Comparison of ENCODE assay signal across 21 cellular contexts in genomic region chr7:828793-829561, GRCh38. TPM values are rescaled to one million over a fixed set of nuclear protein-coding genes. Genes with fewer than 3 reads are reported as not detected.
DNase-seq lines count a peak whose midpoint lies in the region; ATAC-seq and TF ChIP-seq lines count a peak whose summit lies in the region.
"Had no signal": no experiment of that assay in that cellular context is flagged by ENCODE, and none has a peak within 500 bp of the region (broad histone marks: within the 10 kb centered on the region; RNA-seq: fewer than 3 reads in every experiment).

No MANE protein-coding gene starts in this region.

- H3K27ac Mint-ChIP-seq in T-helper 17 cell (peak overlapping the region; percentile 95), Calu3 (ENCODE audit: unreplicated experiment) (no peak overlapping the region)
- H3K27ac Mint-ChIP-seq in naive thymus-derived CD4-positive, alpha-beta T cell = peak overlapping the region in 6 of 9 donors; percentile 4 to 97 (median 58)
- H3K27ac Mint-ChIP-seq: activated naive CD8-positive, alpha-beta T cell treated with anti-CD3 and anti-CD28 coated beads, Interleukin-2, amount 50 U/mL, for 24 hours; activated T-helper 2 cell treated with anti-CD3 and anti-CD28 coated beads, Interferon-gamma antibody, Interleukin-2, Interleukin-4, amounts not matched to agents 10 μg/mL and 5 μg/mL and 100 μg/mL, durations not matched to agents 14 hours and 24 hours and 36 hours had no signal

- intact Hi-C loops in left cardiac atrium (cut with DNase I) = loop anchor here in 1 of 2 donors (5.0 kb wide), 1 partner anchor 43 kb away; no protein-coding TSS in a partner anchor
- intact Hi-C loops in cardiac septum (cut with DNase I) = no loop called here
- intact Hi-C loops in naive thymus-derived CD4-positive, alpha-beta T cell (cut with micrococcal nuclease) = no loop called here
- intact Hi-C loops in Calu3 (cut with micrococcal nuclease; ENCODE audit: unreplicated experiment) = no loop called here
- intact Hi-C loops in stomach (cut with DNase I; ENCODE audit: low total_unique reads) = no loop called here

- H3K4me1 Mint-ChIP-seq in T-helper 17 cell (peaks cover 38% of the 10 kb centered on the region), Calu3 (ENCODE audit: low read depth, unreplicated experiment) (peaks cover 45% of the 10 kb centered on the region)
- H3K4me1 Mint-ChIP-seq in naive thymus-derived CD4-positive, alpha-beta T cell = peaks cover 33 to 68% (median 65%) of the 10 kb centered on the region in 7 donors

- H3K4me3 Mint-ChIP-seq in T-helper 17 cell (no peak overlapping the region), Calu3 (ENCODE audit: low read depth, unreplicated experiment) (no peak overlapping the region)
- H3K4me3 Mint-ChIP-seq in naive thymus-derived CD4-positive, alpha-beta T cell = no peak overlapping the region
- H3K4me3 Mint-ChIP-seq: activated naive CD8-positive, alpha-beta T cell treated with anti-CD3 and anti-CD28 coated beads, Interleukin-2, amount 50 U/mL, for 24 hours; IgD-negative memory B cell had no signal

- H3K36me3 Mint-ChIP-seq in T-helper 17 cell (ENCODE audit: low read depth) = no peaks in the 10 kb centered on the region
- peaks cover 0 to 10% (median 6%) of the 10 kb centered on the region in 5 donors for H3K36me3 Mint-ChIP-seq in naive thymus-derived CD4-positive, alpha-beta T cell
- H3K36me3 Mint-ChIP-seq in Calu3 (ENCODE audit: insufficient read depth, unreplicated experiment) = peaks cover 36% of the 10 kb centered on the region

- POLR2A ChIA-PET in naive thymus-derived CD4-positive, alpha-beta T cell (lab: Charles Lee) = interaction anchor here (0.6 to 2.6 kb wide), 2 partner anchors 12 kb away, joined by 3 to 16 read pairs; no protein-coding TSS in a partner anchor

- H3K27ac ChIP-seq in naive thymus-derived CD4-positive, alpha-beta T cell (ENCODE audit: low read depth, low read length) = no peak overlapping the region
- H3K27ac ChIP-seq in stomach (peak overlapping the region in 2 of 5 donors; percentile 93 to 94), suprapubic skin (no peak overlapping the region)
- H3K27ac ChIP-seq: HL-60 had no signal

- TF ChIP-seq CTCF in Calu3 (IDR thresholded peaks at IDR 0.05; ENCODE audit: unreplicated experiment) (no peak), stomach (IDR thresholded peaks at IDR 0.05) (no peak), suprapubic skin (IDR thresholded peaks at IDR 0.05) (no peak)

- peaks cover 23 to 30% of the 10 kb centered on the region in 2 donors for H3K4me1 ChIP-seq in naive thymus-derived CD4-positive, alpha-beta T cell (ENCODE audit: control insufficient read depth in 2 of 2, insufficient read depth in 2 of 2, low read length in 2 of 2)
- H3K4me1 ChIP-seq in stomach (peaks cover 60 to 92% (median 73%) of the 10 kb centered on the region in 4 donors), suprapubic skin (peaks cover 78% of the 10 kb centered on the region)

- H3K27me3 Mint-ChIP-seq in T-helper 17 cell (no peaks in the 10 kb centered on the region), Calu3 (ENCODE audit: unreplicated experiment) (no peaks in the 10 kb centered on the region)
- H3K27me3 Mint-ChIP-seq in naive thymus-derived CD4-positive, alpha-beta T cell = no peaks in the 10 kb centered on the region
- H3K27me3 Mint-ChIP-seq: activated naive CD8-positive, alpha-beta T cell treated with anti-CD3 and anti-CD28 coated beads, Interleukin-2, amount 50 U/mL, for 24 hours; IgD-negative memory B cell had no signal

- no peaks in the 10 kb centered on the region for H3K27me3 ChIP-seq in naive thymus-derived CD4-positive, alpha-beta T cell (ENCODE audit: control insufficient read depth in 2 of 2, insufficient read depth in 2 of 2, low read length in 2 of 2)
- no peaks in the 10 kb centered on the region for H3K27me3 ChIP-seq in stomach
- H3K27me3 ChIP-seq in suprapubic skin = no peaks in the 10 kb centered on the region
- H3K27me3 ChIP-seq: MG63 had no signal

- H3K36me3 ChIP-seq in naive thymus-derived CD4-positive, alpha-beta T cell (ENCODE audit: control insufficient read depth in 2 of 3, insufficient read depth in 3 of 3, low read length in 3 of 3) = peaks cover 0 to 3% (median 0%) of the 10 kb centered on the region in 3 experiments
- peaks cover 0 to 11% (median 0%) of the 10 kb centered on the region in 4 donors for H3K36me3 ChIP-seq in stomach
- no peaks in the 10 kb centered on the region for H3K36me3 ChIP-seq in suprapubic skin

- H3K4me3 ChIP-seq in naive thymus-derived CD4-positive, alpha-beta T cell (ENCODE audit: low read length) = no peak overlapping the region
- H3K4me3 ChIP-seq in stomach = no peak overlapping the region
- no peak overlapping the region for H3K4me3 ChIP-seq in suprapubic skin
- H3K4me3 ChIP-seq: MG63 had no signal

- ATAC-seq in left cardiac atrium (no peak), T-helper 17 cell (no peak)
- no peak for ATAC-seq in naive thymus-derived CD4-positive, alpha-beta T cell
- ATAC-seq: activated naive CD8-positive, alpha-beta T cell treated with anti-CD3 and anti-CD28 coated beads, Interleukin-2, amount 50 U/mL, for 24 hours; left lobe of liver; stimulated activated naive CD8-positive, alpha-beta T cell treated with anti-CD3 and anti-CD28 coated beads, Interleukin-15, Interleukin-2, amounts not matched to agents 100 U/mL and 50 U/mL, for 24 hours had no signal

- CTCF ChIA-PET in naive thymus-derived CD4-positive, alpha-beta T cell (lab: Charles Lee) = interaction anchor here (1.2 kb wide), 1 partner anchor 42 kb away, joined by 3 read pairs; no protein-coding TSS in a partner anchor
- CTCF ChIA-PET in Calu3 (lab: Charles Lee) = interaction anchor here (1.0 kb wide), 1 partner anchor 16 kb away, joined by 3 read pairs; no protein-coding TSS in a partner anchor

- TF ChIP-seq POLR2A in stomach (IDR thresholded peaks at IDR 0.05) (no peak), suprapubic skin (IDR thresholded peaks at IDR 0.05) (no peak)

- BruUV-seq in Calu3 (replicated peaks; lab: Mats Ljungman, UMichigan) = no TSS peak

- H3K9me3 Mint-ChIP-seq in naive thymus-derived CD4-positive, alpha-beta T cell = no peaks in the 10 kb centered on the region
- no peaks in the 10 kb centered on the region for H3K9me3 Mint-ChIP-seq in Calu3 (ENCODE audit: low read depth, unreplicated experiment)
- H3K9me3 Mint-ChIP-seq: activated naive CD8-positive, alpha-beta T cell treated with anti-CD3 and anti-CD28 coated beads, Interleukin-2, amount 50 U/mL, for 24 hours; activated T-helper 2 cell treated with anti-CD3 and anti-CD28 coated beads, Interferon-gamma antibody, Interleukin-2, Interleukin-4, amounts not matched to agents 10 μg/mL and 5 μg/mL and 100 μg/mL, durations not matched to agents 14 hours and 24 hours and 36 hours; IgD-negative memory B cell had no signal

- no peaks in the 10 kb centered on the region for H3K9me3 ChIP-seq in T-helper 17 cell (ENCODE audit: control insufficient read depth, low read length, poor library complexity, severe bottlenecking)
- H3K9me3 ChIP-seq in naive thymus-derived CD4-positive, alpha-beta T cell (ENCODE audit: control insufficient read depth in 2 of 3, low read length in 3 of 3) = no peaks in the 10 kb centered on the region
- H3K9me3 ChIP-seq in stomach = no peaks in the 10 kb centered on the region
- H3K9me3 ChIP-seq in suprapubic skin = no peaks in the 10 kb centered on the region
- H3K9me3 ChIP-seq: MG63 had no signal

- 87 to 92% (median 91%) methylated on average over 14 of the region's 14 CpGs for WGBS in stomach, 5 donors
- 85% methylated on average over 13 of the region's 14 CpGs for WGBS in suprapubic skin

- TF ChIP-seq EP300 in stomach (IDR thresholded peaks at IDR 0.05) (no peak), suprapubic skin (IDR thresholded peaks at IDR 0.05) (no peak)

- DNase-seq in left cardiac atrium (peak; percentile 20), cardiac septum (ENCODE audit: low spot score) (no peak), T-helper 17 cell (no peak), Calu3 (no peak), stomach (no peak), suprapubic skin (ENCODE audit: low spot score in 2 of 2) (no peak), NCI-H2029 (lab: John Stamatoyannopoulos, UW) (no peak)
- no peak for DNase-seq in naive thymus-derived CD4-positive, alpha-beta T cell
- DNase-seq: activated CD4-positive, alpha-beta T cell treated with anti-CD3 and anti-CD28 coated beads for 48 hours; activated naive CD8-positive, alpha-beta T cell treated with anti-CD3 and anti-CD28 coated beads, Interleukin-2, amount 50 U/mL, for 24 hours; dermis blood vessel endothelial cell; MG63; NCI-H146; NCI-H446 treated with DMSO at 0.1 percent for 48 hours; retina; stimulated activated naive CD8-positive, alpha-beta T cell treated with anti-CD3 and anti-CD28 coated beads, Interleukin-15, Interleukin-2, amounts not matched to agents 100 U/mL and 50 U/mL, for 24 hours; SW 1271 had no signal

RNA-seq across cellular contexts. Expression of gene SUN1, which starts 3.3 kb away (rescaled TPM):
- 100 to 1,000 TPM; 124 to 136 TPM for total RNA-seq in left cardiac atrium
- 153 TPM for total RNA-seq in cardiac septum
- 10 to 100 TPM; 89.7 to 97.5 TPM for total RNA-seq in T-helper 17 cell
- total RNA-seq in naive thymus-derived CD4-positive, alpha-beta T cell = 100 to 1,000 TPM in 3 of 5 experiments, 10 to 100 TPM in 2; 58.4 to 254 (median 114) TPM
- 10 to 100 TPM; 39.4 to 69.0 TPM for polyA plus RNA-seq in naive thymus-derived CD4-positive, alpha-beta T cell
- total RNA-seq in Calu3 (2022) = 218 and 252 TPM in 2 replicates
- 100 to 1,000 TPM; 103 to 242 (median 159) TPM for total RNA-seq in stomach
- 10 to 100 TPM; 15.9 to 58.9 (median 21.7) TPM for polyA plus RNA-seq in stomach
- 100 to 1,000 TPM; 225 to 475 (median 263) TPM for total RNA-seq in suprapubic skin

RNA-seq across cellular contexts. Expression of gene GET4, which starts 47.4 kb away (rescaled TPM):
- total RNA-seq in left cardiac atrium (10 to 100 TPM; 17.8 to 28.3 TPM), cardiac septum (21.3 TPM), T-helper 17 cell (10 to 100 TPM; 58.5 to 81.0 TPM), Calu3 (2022) (145 and 167 TPM in 2 replicates), stomach (100 to 1,000 TPM in 1 of 5 donors, 10 to 100 TPM in 4; 22.4 to 140 (median 40.1) TPM), suprapubic skin (10 to 100 TPM; 27.7 to 58.2 (median 47.8) TPM)
- total RNA-seq in naive thymus-derived CD4-positive, alpha-beta T cell = 10 to 100 TPM; 42.6 to 82.1 (median 52.6) TPM
- polyA plus RNA-seq in naive thymus-derived CD4-positive, alpha-beta T cell = 10 to 100 TPM; 20.5 to 38.6 TPM
- polyA plus RNA-seq in stomach = 10 to 100 TPM; 34.4 to 53.2 (median 53.0) TPM
